16 cellular contexts compared by ENCODE assay signal in the genomic region with DNA sequence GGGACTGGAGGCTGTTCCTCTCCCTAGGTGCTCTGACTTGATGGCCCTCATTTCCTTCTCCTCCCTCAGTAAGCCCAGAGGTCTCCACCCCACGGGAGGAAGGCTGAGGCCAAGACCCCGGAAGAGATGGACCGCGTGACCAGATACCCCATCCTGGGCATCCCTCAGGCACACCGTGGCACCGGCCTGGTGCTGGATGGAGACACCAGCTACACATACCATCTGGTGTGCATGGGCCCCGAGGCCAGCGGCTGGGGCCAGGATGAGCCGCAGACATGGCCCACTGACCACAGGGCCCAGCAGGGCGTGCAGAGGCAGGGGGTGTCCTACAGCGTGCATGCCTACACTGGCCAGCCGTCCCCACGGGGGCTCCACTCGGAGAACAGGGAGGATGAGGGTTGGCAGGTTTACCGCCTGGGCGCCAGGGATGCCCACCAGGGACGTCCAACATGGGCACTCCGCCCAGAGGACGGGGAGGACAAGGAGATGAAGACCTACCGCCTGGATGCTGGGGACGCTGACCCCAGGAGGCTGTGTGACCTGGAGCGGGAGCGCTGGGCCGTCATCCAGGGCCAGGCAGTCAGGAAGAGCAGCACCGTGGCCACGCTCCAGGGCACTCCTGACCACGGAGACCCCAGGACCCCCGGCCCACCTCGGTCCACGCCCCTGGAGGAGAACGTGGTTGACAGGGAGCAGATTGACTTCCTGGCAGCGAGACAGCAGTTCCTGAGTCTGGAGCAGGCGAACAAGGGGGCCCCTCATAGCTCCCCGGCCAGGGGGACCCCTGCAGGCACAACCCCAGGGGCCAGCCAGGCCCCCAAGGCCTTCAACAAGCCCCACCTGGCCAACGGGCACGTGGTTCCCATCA. TPM values are rescaled to one million over a fixed set of nuclear protein-coding genes. Genes with fewer than 3 reads are reported as not detected.
DNase-seq lines count a peak whose midpoint lies in the region; ATAC-seq and TF ChIP-seq lines count a peak whose summit lies in the region.
"Had no signal": no experiment of that assay in that cellular context is flagged by ENCODE, and none has a peak within 500 bp of the region (broad histone marks: within the 10 kb centered on the region; RNA-seq: fewer than 3 reads in every experiment).

No MANE protein-coding gene starts in this region.

- H3K9ac ChIP-seq in neuronal stem cell (ENCODE audit: low read depth, low read length, poor library complexity) = no peak overlapping the region

- TF ChIP-seq CTCF in right atrium auricular region (IDR thresholded peaks at IDR 0.05) (no peak), RWPE1 (conservative IDR thresholded peaks at IDR 0.05; ENCODE audit: low read depth) (no peak)

- no peaks in the 10 kb centered on the region for H3K79me1 ChIP-seq in neuronal stem cell (ENCODE audit: low read depth, low read length)

- no peak overlapping the region for H3K14ac ChIP-seq in neuronal stem cell (ENCODE audit: low read length)

- DNase-seq in left ventricle myocardium superior (peak; percentile 24), right atrium auricular region (ENCODE audit: low spot score) (no peak), RWPE1 (ENCODE audit: low spot score) (no peak), neuronal stem cell (ENCODE audit: low spot score) (no peak), dermis blood vessel endothelial cell (no peak), NCI-H2029 (lab: John Stamatoyannopoulos, UW) (no peak)
- DNase-seq: C1 segment of cervical spinal cord; CD4-positive, CD25-positive, alpha-beta regulatory T cell; CD8-positive, alpha-beta memory T cell; COR-L47 had no signal

- H3K36me3 ChIP-seq in right atrium auricular region (no peaks in the 10 kb centered on the region), neuronal stem cell (replicated peaks in 1 of 2; ENCODE audit: control insufficient read depth in 2 of 2, insufficient read depth in 2 of 2, low read length in 2 of 2) (no peaks in the 10 kb centered on the region)
- H3K36me3 ChIP-seq: BE2C, HAP-1 had no signal

- POLR2A ChIA-PET in RWPE1 (lab: Yijun Ruan, JAX; ENCODE audit: low non-redundant PET) = no interaction called here

- H4K8ac ChIP-seq in neuronal stem cell (ENCODE audit: low read depth, low read length) = no peak overlapping the region

- no peak overlapping the region for H3K27ac ChIP-seq in right atrium auricular region
- peak overlapping the region; percentile 2; the same call in 1 of the 2 replicates for H3K27ac ChIP-seq in RWPE1
- no peak overlapping the region for H3K27ac ChIP-seq in neuronal stem cell (replicated peaks; ENCODE audit: low read length)

- no peak overlapping the region for H2BK5ac ChIP-seq in neuronal stem cell (ENCODE audit: low read length)

- H2AFZ ChIP-seq in neuronal stem cell (ENCODE audit: low read length) = no peak overlapping the region
- H2AFZ ChIP-seq: GM23338 had no signal

- peak overlapping the region; percentile 65 for H3K23ac ChIP-seq in neuronal stem cell (ENCODE audit: low read depth, low read length, poor library complexity)

- no peak overlapping the region for H3K4me2 ChIP-seq in neuronal stem cell (ENCODE audit: insufficient read depth, low read length, poor library complexity, severe bottlenecking)
- H3K4me2 ChIP-seq: GM23338 had no signal

- no peak overlapping the region for H4K91ac ChIP-seq in neuronal stem cell (ENCODE audit: low read depth, low read length, poor library complexity)

- peak overlapping the region; percentile 57 for H3K18ac ChIP-seq in neuronal stem cell (ENCODE audit: low read length)

- peak overlapping the region; percentile 88 for H2AK5ac ChIP-seq in neuronal stem cell (ENCODE audit: low read depth, low read length)

- no peak overlapping the region for H2BK12ac ChIP-seq in neuronal stem cell (ENCODE audit: low read length)

- H3K4ac ChIP-seq in neuronal stem cell (ENCODE audit: low read length) = no peak overlapping the region

- H3K4me3 ChIP-seq in right atrium auricular region = no peak overlapping the region
- peak overlapping the region in 1 of 2 donors; percentile 33 for H3K4me3 ChIP-seq in neuronal stem cell (ENCODE audit: low read length in 2 of 2)
- H3K4me3 ChIP-seq: GM23338, HAP-1, K562 had no signal

- H3K9me3 ChIP-seq in right atrium auricular region (peaks cover 0 to 10% of the 10 kb centered on the region in 2 donors), neuronal stem cell (replicated peaks in 1 of 2; ENCODE audit: control insufficient read depth in 2 of 2, insufficient read depth in 1 of 2, low read depth in 1 of 2, low read length in 2 of 2) (peaks cover 0 to 7% of the 10 kb centered on the region in 2 donors)

- CTCF ChIA-PET in RWPE1 (lab: Yijun Ruan, JAX) = interaction anchor here (0.7 kb wide), 1 partner anchor 106 kb away, joined by 5 read pairs; no protein-coding TSS in a partner anchor

- H2BK15ac ChIP-seq in neuronal stem cell (ENCODE audit: low read length) = peak overlapping the region; percentile 81

- H3K4me1 ChIP-seq in right atrium auricular region (no peaks in the 10 kb centered on the region), neuronal stem cell (ENCODE audit: control insufficient read depth in 2 of 2, insufficient read depth in 1 of 2, low read depth in 1 of 2, low read length in 2 of 2) (peaks cover 2 to 3% of the 10 kb centered on the region in 2 donors)
- H3K4me1 ChIP-seq: BE2C, HAP-1 had no signal

- no peaks in the 10 kb centered on the region for H3K27me3 ChIP-seq in right atrium auricular region
- H3K27me3 ChIP-seq in neuronal stem cell (ENCODE audit: control insufficient read depth in 3 of 3, insufficient read depth in 3 of 3, low read depth in 1 of 3, low read length in 3 of 3) = no peaks in the 10 kb centered on the region
- H3K27me3 ChIP-seq: BE2C had no signal

- intact Hi-C loops in left ventricle myocardium superior (cut with micrococcal nuclease) = no loop called here

- no CpG with 5 or more reads among the region's 36 CpGs for WGBS in neuronal stem cell (ENCODE audit: extremely low coverage in 2 of 2, insufficient read length in 2 of 2, insufficient replicate concordance in 1 of 2), 2 donors

- no peak overlapping the region for H2BK120ac ChIP-seq in neuronal stem cell (ENCODE audit: low read depth, low read length)

- no peak for ATAC-seq in left ventricle myocardium superior

RNA-seq across cellular contexts. Expression of a gene that starts 6.1 kb away (rescaled TPM):
- not detected for total RNA-seq in left ventricle myocardium superior
- total RNA-seq in right atrium auricular region = 1 to 10 TPM in 1 of 2 donors, under 1 TPM in 1; 0.96 to 1.5 TPM
- 0.11 TPM for polyA plus RNA-seq in neuronal stem cell (2013, experiment 1 of 2)
- polyA plus RNA-seq in neuronal stem cell (2013, experiment 2 of 2) = 0.07 TPM
- total RNA-seq in dermis blood vessel endothelial cell = 0.05 TPM in 1 of 2 replicates, not detected in the other
- total RNA-seq: CD4-positive, CD25-positive, alpha-beta regulatory T cell; CD8-positive, alpha-beta memory T cell; IMR-90 had no signal
- polyA plus RNA-seq: CD4-positive, CD25-positive, alpha-beta regulatory T cell; CD8-positive, alpha-beta memory T cell; IMR-90 had no signal

RNA-seq across cellular contexts. Expression of a gene that starts 40.2 kb away (rescaled TPM):
- total RNA-seq in left ventricle myocardium superior = 58.1 TPM
- total RNA-seq in right atrium auricular region = 10 to 100 TPM; 49.4 to 73.9 TPM
- polyA plus RNA-seq in neuronal stem cell (2013, experiment 1 of 2) = 412 TPM
- 415 TPM for polyA plus RNA-seq in neuronal stem cell (2013, experiment 2 of 2)
- 123 and 212 TPM in 2 replicates for total RNA-seq in dermis blood vessel endothelial cell

RNA-seq across cellular contexts. Expression of a gene that starts 48.3 kb away (rescaled TPM):
- total RNA-seq in left ventricle myocardium superior (30.1 TPM), right atrium auricular region (10 to 100 TPM; 28.7 to 64.9 TPM), dermis blood vessel endothelial cell (56.3 and 109 TPM in 2 replicates)
- polyA plus RNA-seq in neuronal stem cell (2013, experiment 1 of 2) = 66.5 TPM
- polyA plus RNA-seq in neuronal stem cell (2013, experiment 2 of 2) = 68.9 TPM
- total RNA-seq: CD4-positive, CD25-positive, alpha-beta regulatory T cell; CD8-positive, alpha-beta memory T cell; HT1080 had no signal
- polyA plus RNA-seq: CD4-positive, CD25-positive, alpha-beta regulatory T cell; CD8-positive, alpha-beta memory T cell had no signal
